8 cellular contexts compared by ENCODE assay signal in the genomic region with DNA sequence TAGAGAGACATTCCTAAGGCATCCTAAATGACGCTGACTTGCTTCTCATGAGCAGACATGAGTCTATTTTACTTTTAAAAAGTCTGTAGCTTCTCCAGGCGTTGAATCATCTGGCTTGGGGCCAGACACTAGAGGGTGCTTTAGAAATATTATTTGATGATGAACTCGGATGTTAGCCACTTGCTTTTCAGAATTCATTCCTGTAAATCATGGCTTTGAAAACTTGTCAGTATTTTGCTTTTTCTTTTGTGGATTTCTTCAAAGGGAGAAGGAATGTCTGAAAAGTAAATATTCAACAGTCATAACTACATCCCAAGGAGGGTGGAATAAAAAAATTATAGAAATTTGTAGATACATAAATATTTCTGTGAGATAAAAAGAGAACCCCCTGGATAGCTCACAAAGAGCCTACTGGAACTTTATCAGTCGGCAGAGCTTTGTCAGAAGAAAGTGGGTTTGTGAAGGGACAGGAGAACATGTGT.
DNase-seq lines count a peak whose midpoint lies in the region; ATAC-seq and TF ChIP-seq lines count a peak whose summit lies in the region.

No MANE protein-coding gene starts in this region.

- TF ChIP-seq CTCF in RWPE2 (IDR thresholded peaks at IDR 0.05; ENCODE audit: poor library complexity, severe bottlenecking): peak; percentile 58

- no peaks in the 10 kb centered on the region for H3K9me3 ChIP-seq in RWPE2 (ENCODE audit: severe bottlenecking)
- H3K9me3 ChIP-seq in skeletal muscle satellite cell (replicated peaks; ENCODE audit: low read length): no peaks in the 10 kb centered on the region

- peak overlapping the region; percentile 60 for H3K9ac ChIP-seq in skeletal muscle satellite cell (ENCODE audit: low read depth, low read length)

- H3K36me3 ChIP-seq in RWPE2 (ENCODE audit: low read depth) (no peaks in the 10 kb centered on the region), skeletal muscle satellite cell (ENCODE audit: insufficient read depth, low read length) (no peaks in the 10 kb centered on the region)

- H3K27ac ChIP-seq in RWPE2 (ENCODE audit: poor library complexity, severe bottlenecking): peak overlapping the region; percentile 49

- DNase-seq in HK-2 (ENCODE audit: unreplicated experiment): peak; percentile 22
- DNase-seq in RWPE2 (ENCODE audit: low spot score): peak; percentile 71
- DNase-seq in glomerular visceral epithelial cell (ENCODE audit: extremely low spot score): peak; percentile 74
- DNase-seq in activated CD8-positive, alpha-beta memory T cell treated with anti-CD3 and anti-CD28 coated beads for 24 hours: no peak
- no peak for DNase-seq in activated T-cell treated with anti-CD3 and anti-CD28 coated beads for 4 hours
- DNase-seq in NOMO-1 treated with DMSO at 0.1 percent for 48 hours (lab: John Stamatoyannopoulos, UW; ENCODE audit: unreplicated experiment): no peak

- H3K4me2 ChIP-seq in skeletal muscle satellite cell (ENCODE audit: low read length): peak overlapping the region; percentile 34

- H3K27me3 ChIP-seq in RWPE2 (ENCODE audit: insufficient read depth, poor library complexity, severe bottlenecking) (no peaks in the 10 kb centered on the region), skeletal muscle satellite cell (ENCODE audit: control insufficient read depth, insufficient read depth, low read length) (no peaks in the 10 kb centered on the region)

- H3K4me1 ChIP-seq in RWPE2 (ENCODE audit: insufficient read depth, poor library complexity, severe bottlenecking): peaks cover 28% of the 10 kb centered on the region
- peaks cover 48% of the 10 kb centered on the region for H3K4me1 ChIP-seq in skeletal muscle satellite cell (ENCODE audit: control insufficient read depth, insufficient read depth, low read length)

- peak; percentile 50 for ATAC-seq in RWPE2 (ENCODE audit: low read depth)
- ATAC-seq in HG02973 (IDR thresholded peaks at IDR 0.05; ENCODE audit: unreplicated experiment): no peak

- H3K4me3 ChIP-seq in RWPE2 (ENCODE audit: severe bottlenecking): no peak overlapping the region
- H3K4me3 ChIP-seq in skeletal muscle satellite cell (ENCODE audit: low read length): no peak overlapping the region

Comparison
In these comparisons a context has a peak if more than half of its experiments do, and no peak if none do; other contexts are left out.
1. DNase-seq: peak in HK-2 (single experiment), RWPE2 (single experiment) and glomerular visceral epithelial cell (single experiment); none in activated CD8-positive, alpha-beta memory T cell treated with anti-CD3 and anti-CD28 coated beads for 24 hours (single experiment), activated T-cell treated with anti-CD3 and anti-CD28 coated beads for 4 hours (single experiment) and NOMO-1 treated with DMSO at 0.1 percent for 48 hours (single experiment).